1 cellular context compared by ENCODE assay signal in genomic region chr10:32379950-32380547, GRCh38.
TF ChIP-seq lines count a peak whose summit lies in the region.

No MANE protein-coding gene starts in this region.

TF ChIP-seq in HEK293, 187 proteins besides CTCF, POLR2A, EP300 and RAD21 (continued from another document and continues in another):
- TF ChIP-seq ATF2 (tag by site-specific recombination; IDR thresholded peaks at IDR 0.05; ENCODE audit: low read depth) (no peak), ZBTB10 (tag by site-specific recombination; IDR thresholded peaks at IDR 0.05) (no peak), ZNF76 (tag by site-specific recombination; IDR thresholded peaks at IDR 0.05; ENCODE audit: borderline replicate concordance, low read depth) (no peak), OSR2 (tag by site-specific recombination; IDR thresholded peaks at IDR 0.05) (no peak), ZSCAN4 (tag by site-specific recombination; IDR thresholded peaks at IDR 0.05) (peak; percentile 98), ZNF513 (tag by site-specific recombination; IDR thresholded peaks at IDR 0.05) (no peak), SALL2 (tag by site-specific recombination; IDR thresholded peaks at IDR 0.05; ENCODE audit: borderline replicate concordance) (no peak), ZNF335 (tag by site-specific recombination; conservative IDR thresholded peaks at IDR 0.05) (0 out of 2 replicates have a peak, but pooled peaks have one; percentile 20), ZNF449 (tag by site-specific recombination; IDR thresholded peaks at IDR 0.05) (no peak), YY1 (tag by site-specific recombination; IDR thresholded peaks at IDR 0.05) (no peak), HIC1 (tag by site-specific recombination; IDR thresholded peaks at IDR 0.05) (no peak), ZNF398 (tag by site-specific recombination; IDR thresholded peaks at IDR 0.05) (peak; percentile 35; the same call in 1 of the 2 replicates), ZNF324 (tag by site-specific recombination; IDR thresholded peaks at IDR 0.05) (no peak), ZNF211 (tag by site-specific recombination; IDR thresholded peaks at IDR 0.05; ENCODE audit: low read depth) (no peak), ZNF354C (tag by site-specific recombination; IDR thresholded peaks at IDR 0.05; ENCODE audit: borderline replicate concordance, low read depth) (no peak), AEBP2 (tag by site-specific recombination; IDR thresholded peaks at IDR 0.05; ENCODE audit: borderline replicate concordance) (no peak), ZNF37A (tag by site-specific recombination; IDR thresholded peaks at IDR 0.05) (no peak), ZNF416 (tag by site-specific recombination; IDR thresholded peaks at IDR 0.05) (no peak), SP7 (tag by site-specific recombination; IDR thresholded peaks at IDR 0.05) (peak; percentile 13; the same call in 1 of the 2 replicates), SETDB1 (IDR thresholded peaks at IDR 0.05; ENCODE audit: insufficient read length, low read length) (no peak), ZNF2 (tag by site-specific recombination; IDR thresholded peaks at IDR 0.05) (peak; percentile 15; the same call in 1 of the 2 replicates), ZNF138 (tag by site-specific recombination; IDR thresholded peaks at IDR 0.05; ENCODE audit: borderline replicate concordance) (no peak), ZNF776 (tag by site-specific recombination; IDR thresholded peaks at IDR 0.05; ENCODE audit: borderline replicate concordance) (no peak), KLF9 (tag by site-specific recombination; IDR thresholded peaks at IDR 0.05; ENCODE audit: low read depth) (peak; percentile 16; the same call in 1 of the 2 replicates), ZNF660 (tag by site-specific recombination; IDR thresholded peaks at IDR 0.05) (no peak), GLI2 (tag by site-specific recombination; IDR thresholded peaks at IDR 0.05; ENCODE audit: borderline replicate concordance, low read depth) (no peak), TSHZ1 (tag by site-specific recombination; IDR thresholded peaks at IDR 0.05; ENCODE audit: borderline replicate concordance) (no peak), ZNF19 (tag by site-specific recombination; IDR thresholded peaks at IDR 0.05; ENCODE audit: low read depth) (no peak), ZBTB11 (tag by site-specific recombination; conservative IDR thresholded peaks at IDR 0.05; ENCODE audit: low read depth) (no peak)
